ENCODE assay signal across 15 cellular contexts in the genomic region with DNA sequence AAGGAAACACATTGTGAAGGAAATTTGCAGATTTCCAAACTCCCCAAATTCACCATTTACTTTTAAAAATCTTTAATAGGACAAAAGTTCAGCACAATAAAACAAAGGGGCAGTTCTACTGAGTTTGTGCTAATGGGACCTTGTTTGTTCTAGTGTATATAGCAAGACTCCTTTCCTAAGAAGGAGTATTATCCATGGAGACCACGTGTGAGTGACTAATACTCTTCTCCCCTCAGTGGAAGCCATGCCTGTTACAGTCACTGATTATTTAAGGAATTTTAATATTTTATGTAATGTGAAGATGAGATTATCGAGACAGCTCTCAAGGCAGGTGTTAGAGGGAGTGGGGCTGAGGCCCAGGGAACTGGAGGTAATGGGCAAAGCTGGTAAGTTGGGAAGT. TPM values are rescaled to one million over a fixed set of nuclear protein-coding genes. Genes with fewer than 3 reads are reported as not detected.
DNase-seq lines count a peak whose midpoint lies in the region; ATAC-seq and TF ChIP-seq lines count a peak whose summit lies in the region.
"Had no signal": no experiment of that assay in that cellular context is flagged by ENCODE, and none has a peak within 500 bp of the region (broad histone marks: within the 10 kb centered on the region; RNA-seq: fewer than 3 reads in every experiment).

No MANE protein-coding gene starts in this region.

- H3K27me3 Mint-ChIP-seq in endodermal cell (ENCODE audit: insufficient read depth) = peaks cover 7% of the 10 kb centered on the region

- H2BK5ac ChIP-seq in trophoblast cell (ENCODE audit: low read depth, low read length, poor library complexity) = no peak overlapping the region

- no peak overlapping the region for H3K18ac ChIP-seq in trophoblast cell (ENCODE audit: low read length)

- H3K9me3 ChIP-seq in adipocyte (ENCODE audit: control insufficient read depth, low read length) (no peaks in the 10 kb centered on the region), endodermal cell (ENCODE audit: control insufficient read depth, low read length) (no peaks in the 10 kb centered on the region), trophoblast cell (ENCODE audit: insufficient read depth, low read depth, low read length) (no peaks in the 10 kb centered on the region), tibial nerve (no peaks in the 10 kb centered on the region)

- 84 to 92% methylated on average over 1 to 2 of the region's 2 CpGs for WGBS in endodermal cell (ENCODE audit: insufficient coverage in 1 of 2, insufficient read length in 1 of 2), 2 experiments
- WGBS in trophoblast cell (ENCODE audit: extremely low coverage, insufficient coverage, insufficient read length) = no CpG with 5 or more reads among the region's 2 CpGs
- 52 to 60% methylated on average over 2 of the region's 2 CpGs for WGBS in tibial nerve, 2 donors

- H3K4me1 Mint-ChIP-seq in endodermal cell = peaks cover 10% of the 10 kb centered on the region

- H2AK5ac ChIP-seq in trophoblast cell (ENCODE audit: low read length) = peak overlapping the region; percentile 38

- H2BK120ac ChIP-seq in trophoblast cell (ENCODE audit: insufficient read depth, low read length, poor library complexity) = no peak overlapping the region

- H3K23ac ChIP-seq in trophoblast cell (ENCODE audit: low read length) = no peak overlapping the region

- H4K91ac ChIP-seq in trophoblast cell (ENCODE audit: low read depth, low read length) = no peak overlapping the region

- no peak for TF ChIP-seq POLR2A in tibial nerve (IDR thresholded peaks at IDR 0.05)

- no peak overlapping the region for H2AFZ ChIP-seq in trophoblast cell (ENCODE audit: insufficient read depth, low read length, poor library complexity)

- H3K4me1 ChIP-seq in adipocyte (ENCODE audit: control insufficient read depth, insufficient read depth, low read length) (peaks cover 60% of the 10 kb centered on the region), endodermal cell (ENCODE audit: control insufficient read depth, insufficient read depth, low read length) (no peaks in the 10 kb centered on the region), trophoblast cell (ENCODE audit: control insufficient read depth in 1 of 2, insufficient read depth in 2 of 2, low read length in 2 of 2) (peaks cover 2 to 7% of the 10 kb centered on the region in 2 experiments), tibial nerve (peaks cover 0 to 67% (median 20%) of the 10 kb centered on the region in 4 donors)

- no peaks in the 10 kb centered on the region for H3K9me3 Mint-ChIP-seq in endodermal cell
- H3K9me3 Mint-ChIP-seq: CD4-positive, CD25-positive, alpha-beta regulatory T cell; H9 had no signal

- intact Hi-C loops in posterior vena cava (cut with DNase I) = loop anchor here in 1 of 2 donors (10.0 kb wide), 1 partner anchor 213 kb away; no protein-coding TSS in a partner anchor

- no peak overlapping the region for H4K8ac ChIP-seq in trophoblast cell (ENCODE audit: low read depth, low read length)

- peak overlapping the region; percentile 92 for H3K27ac ChIP-seq in endodermal cell (ENCODE audit: low read depth, low read length)
- no peak overlapping the region for H3K27ac ChIP-seq in trophoblast cell (ENCODE audit: low read depth, low read length)
- peak overlapping the region in 3 of 4 donors; percentile 40 to 83 (median 82) for H3K27ac ChIP-seq in tibial nerve

- H3K4me3 ChIP-seq in adipocyte (ENCODE audit: low read length) = no peak overlapping the region
- no peak overlapping the region for H3K4me3 ChIP-seq in endodermal cell (ENCODE audit: low read length)
- no peak overlapping the region for H3K4me3 ChIP-seq in trophoblast cell (ENCODE audit: low read depth, low read length)
- H3K4me3 ChIP-seq in tibial nerve = no peak overlapping the region

- no peaks in the 10 kb centered on the region for H3K36me3 ChIP-seq in adipocyte (ENCODE audit: control insufficient read depth, insufficient read depth, low read length, severe bottlenecking)
- no peaks in the 10 kb centered on the region for H3K36me3 ChIP-seq in endodermal cell (ENCODE audit: control insufficient read depth, insufficient read depth, low read length)
- H3K36me3 ChIP-seq in trophoblast cell (ENCODE audit: control insufficient read depth in 1 of 2, insufficient read depth in 2 of 2, low read length in 2 of 2) = no peaks in the 10 kb centered on the region
- no peaks in the 10 kb centered on the region for H3K36me3 ChIP-seq in tibial nerve

- H3K9ac ChIP-seq in adipocyte (ENCODE audit: low read length) = peak overlapping the region; percentile 56
- H3K9ac ChIP-seq in endodermal cell (ENCODE audit: extremely low read depth, low read length, poor library complexity, severe bottlenecking) = no peak overlapping the region
- H3K9ac ChIP-seq in trophoblast cell (ENCODE audit: low read length) = no peak overlapping the region

- no peak for TF ChIP-seq EP300 in tibial nerve (IDR thresholded peaks at IDR 0.05)

- TF ChIP-seq CTCF in endodermal cell (conservative IDR thresholded peaks at IDR 0.05) = no peak
- TF ChIP-seq CTCF in tibial nerve (IDR thresholded peaks at IDR 0.05) = no peak

- ATAC-seq in GM19023 (IDR thresholded peaks at IDR 0.05; ENCODE audit: unreplicated experiment) = no peak

- H3K27ac Mint-ChIP-seq in endodermal cell = no peak overlapping the region
- H3K27ac Mint-ChIP-seq: B cell; CD4-positive, CD25-positive, alpha-beta regulatory T cell had no signal

- H3K4ac ChIP-seq in trophoblast cell (ENCODE audit: low read depth, low read length) = no peak overlapping the region

- H3K79me2 ChIP-seq in trophoblast cell (ENCODE audit: control insufficient read depth, insufficient read depth, low read length, poor library complexity) = peaks cover 2% of the 10 kb centered on the region

- no peaks in the 10 kb centered on the region for H3K36me3 Mint-ChIP-seq in endodermal cell (ENCODE audit: low read depth)
- H3K36me3 Mint-ChIP-seq: CD4-positive, CD25-positive, alpha-beta regulatory T cell had no signal

- no peak overlapping the region for H4K12ac ChIP-seq in trophoblast cell (ENCODE audit: low read depth, low read length)

- peaks cover 3% of the 10 kb centered on the region for H3K79me1 ChIP-seq in trophoblast cell (ENCODE audit: low read length)

- no peak overlapping the region for H3K14ac ChIP-seq in trophoblast cell (ENCODE audit: low read length)

- H3K27me3 ChIP-seq in adipocyte (replicated peaks; ENCODE audit: control insufficient read depth, insufficient read depth, low read length) = no peaks in the 10 kb centered on the region
- no peaks in the 10 kb centered on the region for H3K27me3 ChIP-seq in endodermal cell (ENCODE audit: control insufficient read depth, insufficient read depth, low read length, poor library complexity, severe bottlenecking)
- H3K27me3 ChIP-seq in trophoblast cell (ENCODE audit: insufficient read depth, low read length) = no peaks in the 10 kb centered on the region
- no peaks in the 10 kb centered on the region for H3K27me3 ChIP-seq in tibial nerve

- H3K4me2 ChIP-seq in trophoblast cell (ENCODE audit: low read length) = no peak overlapping the region

- DNase-seq in adipocyte (ENCODE audit: low read depth) (no peak), endodermal cell (no peak), trophoblast cell (no peak), tibial nerve (ENCODE audit: low spot score in 2 of 2) (no peak), posterior vena cava (ENCODE audit: low spot score) (no peak), hippocampal formation (lab: John Stamatoyannopoulos, UW) (no peak)
- DNase-seq: CD4-positive, CD25-positive, alpha-beta regulatory T cell; DMS53; H9; NCI-H1048; NCI-H146; NCI-H2081; NCI-H510A treated with DMSO at 0.1 percent for 48 hours had no signal

- H3K4me3 Mint-ChIP-seq in endodermal cell = no peak overlapping the region
- H3K4me3 Mint-ChIP-seq: B cell; CD4-positive, CD25-positive, alpha-beta regulatory T cell had no signal

- peak overlapping the region; percentile 48 for H2BK12ac ChIP-seq in trophoblast cell (ENCODE audit: low read length)

RNA-seq across cellular contexts. Expression of a gene that starts 16.4 kb away (rescaled TPM):
- 100 to 1,000 TPM in 1 of 2 donors, 10 to 100 TPM in 1; 93.3 to 107 TPM for total RNA-seq in endodermal cell
- polyA plus RNA-seq in endodermal cell (2013, experiment 1 of 2) = 258 TPM
- 233 TPM for polyA plus RNA-seq in endodermal cell (2013, experiment 2 of 2)
- 142 TPM in 2 replicates for polyA plus RNA-seq in trophoblast cell (2013)
- 100 to 1,000 TPM; 365 to 570 (median 511) TPM for total RNA-seq in tibial nerve
- total RNA-seq in posterior vena cava = 100 to 1,000 TPM; 116 to 138 TPM
